In the genomic region with DNA sequence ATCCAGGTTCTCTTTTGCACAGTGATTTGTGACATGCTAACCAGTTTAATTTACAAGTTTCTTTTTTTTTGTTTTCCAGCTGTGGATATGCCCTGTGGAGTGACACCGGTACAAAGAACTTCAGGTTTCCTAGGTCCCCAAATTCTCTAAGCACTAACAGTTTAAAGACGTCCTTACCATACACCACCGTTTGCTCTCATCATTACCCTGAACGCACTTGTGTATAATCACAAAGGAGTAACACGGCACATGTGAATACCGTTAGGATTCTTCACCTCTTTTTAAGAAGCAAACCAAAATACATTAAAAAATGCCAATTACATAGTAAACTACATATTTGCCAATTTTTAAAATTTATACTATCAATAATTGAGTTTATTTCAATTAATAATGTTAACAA, we compare ENCODE assay signal across 8 cellular contexts. TPM values are rescaled to one million over a fixed set of nuclear protein-coding genes. Genes with fewer than 3 reads are reported as not detected.
DNase-seq lines count a peak whose midpoint lies in the region; TF ChIP-seq lines count a peak whose summit lies in the region.

No MANE protein-coding gene starts in this region.

- H3K27me3 ChIP-seq in ACC112 (ENCODE audit: insufficient read depth, low read length) (no peaks in the 10 kb centered on the region), HUES64 (ENCODE audit: insufficient read depth, low read length) (no peaks in the 10 kb centered on the region), mononuclear cell (ENCODE audit: insufficient read depth, low read length) (no peaks in the 10 kb centered on the region)

- H3K27ac ChIP-seq in ACC112 (ENCODE audit: low read depth, low read length) (no peak overlapping the region), HUES64 (ENCODE audit: low read depth, low read length) (no peak overlapping the region)

- H3K27ac Mint-ChIP-seq in brain, result peak overlapping the region; percentile 89 to 99 (median 94)

- H3K79me2 ChIP-seq in ACC112 (ENCODE audit: control insufficient read depth, insufficient read depth, low read length, unreplicated experiment), result peaks cover 5% of the 10 kb centered on the region

- no peaks in the 10 kb centered on the region for H3K4me1 ChIP-seq in ACC112 (ENCODE audit: control insufficient read depth, insufficient read depth, low read length, unreplicated experiment)
- peaks cover 12% of the 10 kb centered on the region for H3K4me1 ChIP-seq in HUES64 (ENCODE audit: insufficient read depth, low read length)
- peaks cover 24% of the 10 kb centered on the region for H3K4me1 ChIP-seq in mononuclear cell (ENCODE audit: insufficient read depth, low read length)

- peaks cover 36% of the 10 kb centered on the region for H3K36me3 Mint-ChIP-seq in brain

- H3K4me1 Mint-ChIP-seq in brain, result peaks cover 49% of the 10 kb centered on the region

- H3K36me3 ChIP-seq in ACC112 (ENCODE audit: insufficient read depth, low read length) (peaks cover 6% of the 10 kb centered on the region; the same call in 1 of the 2 replicates), HUES64 (ENCODE audit: insufficient read depth, low read length) (peaks cover 31% of the 10 kb centered on the region)

- TF ChIP-seq CTCF in brain (conservative IDR thresholded peaks at IDR 0.05), result no peak

- H3K9me3 ChIP-seq in HUES64 (ENCODE audit: insufficient read depth, low read depth, low read length), result no peaks in the 10 kb centered on the region
- no peaks in the 10 kb centered on the region for H3K9me3 ChIP-seq in mononuclear cell (ENCODE audit: low read depth, low read length)

- peak overlapping the region; percentile 98 for H2AFZ ChIP-seq in ACC112 (ENCODE audit: low read length, unreplicated experiment)

- H3K27me3 Mint-ChIP-seq in brain, result peaks cover 5% of the 10 kb centered on the region

- H3K9ac ChIP-seq in HUES64 (ENCODE audit: low read depth, low read length), result peak overlapping the region; percentile 83; the same call in 1 of the 2 replicates

- WGBS in HUES64, result 48% methylated on average over 6 of the region's 6 CpGs

- no peak for DNase-seq in NCI-H446 treated with DMSO at 0.1 percent for 48 hours (lab: John Stamatoyannopoulos, UW)
- DNase-seq in kidney glomerular epithelial cell (lab: John Stamatoyannopoulos, UW), result no peak
- DNase-seq in posterior cingulate gyrus, result no peak
- DNase-seq in HUDEP-2 (lab: John Stamatoyannopoulos, UW; ENCODE audit: unreplicated experiment in 76 of 76), result no peak

- H3K4me3 ChIP-seq in ACC112 (ENCODE audit: low read depth, low read length), result peak overlapping the region; percentile 99
- H3K4me3 ChIP-seq in HUES64 (ENCODE audit: low read length), result peak overlapping the region; percentile 90
- peak overlapping the region; percentile 79 for H3K4me3 ChIP-seq in mononuclear cell (ENCODE audit: low read length)

- intact Hi-C loops in posterior cingulate gyrus (cut with DNase I), result no loop called here

- H3K4me3 Mint-ChIP-seq in brain, result peak overlapping the region; percentile 92 to 99 (median 94)

- no peaks in the 10 kb centered on the region for H3K9me3 Mint-ChIP-seq in brain

RNA-seq across cellular contexts. Expression of a gene that starts 0.8 kb away (rescaled TPM):
- polyA plus RNA-seq in HUES64 (2013, experiment 1 of 2), result 25.3 TPM
- 35.5 TPM for polyA plus RNA-seq in HUES64 (2013, experiment 2 of 2)
- 66.3 TPM for polyA plus RNA-seq in brain (ENCODE audit: insufficient read depth, low read depth, low replicate concordance)
- 17.0 TPM for total RNA-seq in mononuclear cell
